8 cellular contexts compared by ENCODE assay signal in the genomic region with DNA sequence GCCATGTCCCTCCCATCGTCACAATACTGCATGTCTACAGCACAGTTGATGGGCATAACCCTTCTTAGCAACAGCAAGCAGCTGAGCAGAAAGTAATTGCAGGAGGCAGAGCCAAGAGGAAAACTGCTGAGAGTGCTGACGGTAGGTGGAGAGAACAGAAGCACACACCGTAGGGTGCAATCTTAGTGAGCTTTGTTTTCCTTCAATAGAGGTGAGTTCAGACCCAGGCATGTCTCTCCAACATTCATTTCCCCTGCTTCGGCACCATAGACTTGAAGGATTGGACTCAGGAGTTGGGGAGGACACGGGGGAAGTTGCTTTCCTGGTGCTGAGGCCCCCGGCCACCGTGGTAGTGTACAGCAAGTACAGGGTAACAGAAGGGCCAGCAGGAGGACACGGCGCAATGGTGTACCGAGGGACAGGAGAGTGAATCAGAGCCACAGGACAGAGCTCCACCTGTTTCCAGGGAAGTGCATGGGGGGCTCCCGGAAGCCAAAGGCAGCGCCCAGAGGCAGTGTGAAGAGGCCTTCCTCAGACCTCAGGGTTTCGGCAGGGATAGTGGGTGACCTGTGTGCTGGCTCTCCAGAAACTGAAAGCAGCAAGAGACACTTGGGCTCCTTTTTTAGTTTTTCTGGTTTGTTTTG. TPM values are rescaled to one million over a fixed set of nuclear protein-coding genes. Genes with fewer than 3 reads are reported as not detected.
DNase-seq lines count a peak whose midpoint lies in the region; ATAC-seq, FAIRE-seq and TF ChIP-seq lines count a peak whose summit lies in the region.

No MANE protein-coding gene starts in this region.

- intact Hi-C loops in prostate gland (cut with DNase I) = no loop called here

- TF ChIP-seq CTCF in bronchial epithelial cell (IDR thresholded peaks at IDR 0.05; ENCODE audit: insufficient read depth, low read length, severe bottlenecking) (no peak), prostate gland (IDR thresholded peaks at IDR 0.05) (peak in 1 of 4 experiments; percentile 14), omental fat pad (IDR thresholded peaks at IDR 0.05) (no peak)

- no peaks in the 10 kb centered on the region for H3K4me1 ChIP-seq in prostate gland (replicated peaks)

- no peak overlapping the region for H3K4me3 ChIP-seq in bronchial epithelial cell (ENCODE audit: low read depth, low read length)
- no peak overlapping the region for H3K4me3 ChIP-seq in prostate gland

- H3K27me3 ChIP-seq in bronchial epithelial cell (ENCODE audit: control insufficient read depth, insufficient read depth, low read length) (no peaks in the 10 kb centered on the region), prostate gland (replicated peaks; ENCODE audit: insufficient read depth) (no peaks in the 10 kb centered on the region)

- ATAC-seq in HG03064 (IDR thresholded peaks at IDR 0.05; ENCODE audit: low read depth, unreplicated experiment) (peak; percentile 34), omental fat pad (ENCODE audit: low FRiP score) (no peak)

- H3K9me3 ChIP-seq in prostate gland = no peaks in the 10 kb centered on the region

- no peak for TF ChIP-seq POLR2A in prostate gland (IDR thresholded peaks at IDR 0.05)

- H3K36me3 ChIP-seq in bronchial epithelial cell (ENCODE audit: control insufficient read depth, insufficient read depth, low read length) (no peaks in the 10 kb centered on the region), prostate gland (no peaks in the 10 kb centered on the region)

- H3K27ac ChIP-seq in prostate gland = peak overlapping the region; percentile 2 to 61

- peak; percentile 2 for DNase-seq in stimulated activated CD4-positive, alpha-beta T cell treated with anti-CD3 and anti-CD28 coated beads, Interleukin-12 subunit alpha, Interleukin-12 subunit beta, amount 100 ng/mL, for 4 hours
- no peak for DNase-seq in stimulated activated CD4-positive, alpha-beta T cell treated with anti-CD3 and anti-CD28 coated beads, Interleukin-4, amount 100 ng/mL, for 1 hour
- DNase-seq in NCI-H2171 (lab: John Stamatoyannopoulos, UW) = peak; percentile 81
- peak; percentile 15 for DNase-seq in bronchial epithelial cell (ENCODE audit: low read depth)
- peak; percentile 14 for DNase-seq in prostate gland (ENCODE audit: low spot score)
- no peak for DNase-seq in omental fat pad (ENCODE audit: low spot score)
- DNase-seq in NK-92 treated with Interleukin-12 subunit alpha and Interleukin-12 subunit beta, amount 100 ng/mL, for 24 hours (lab: John Stamatoyannopoulos, UW) = no peak

- FAIRE-seq in bronchial epithelial cell (lab: Jason Lieb, UNC) = no peak

- 39% methylated on average over 13 of the region's 13 CpGs for WGBS in prostate gland

RNA-seq across cellular contexts. Expression of a gene that starts 36.3 kb away (rescaled TPM):
- total RNA-seq in bronchial epithelial cell (64.6 and 182 TPM in 2 replicates), prostate gland (10 to 100 TPM; 69.1 to 74.1 TPM), omental fat pad (10 to 100 TPM; 15.8 to 62.7 (median 25.6) TPM)

Comparison
In these comparisons a context has a peak if more than half of its experiments do, and no peak if none do; other contexts are left out.
1. DNase-seq: peak in stimulated activated CD4-positive, alpha-beta T cell treated with anti-CD3 and anti-CD28 coated beads, Interleukin-12 subunit alpha, Interleukin-12 subunit beta, amount 100 ng/mL, for 4 hours (single experiment), NCI-H2171 (single experiment), bronchial epithelial cell (single experiment) and prostate gland (single experiment); none in stimulated activated CD4-positive, alpha-beta T cell treated with anti-CD3 and anti-CD28 coated beads, Interleukin-4, amount 100 ng/mL, for 1 hour (single experiment), omental fat pad (single experiment) and NK-92 treated with Interleukin-12 subunit alpha and Interleukin-12 subunit beta, amount 100 ng/mL, for 24 hours (single experiment).